In genomic region chr1:153777648-153778047, GRCh38 we compare ENCODE assay signal across 16 cellular contexts. TPM values are rescaled to one million over a fixed set of nuclear protein-coding genes. Genes with fewer than 3 reads are reported as not detected.
DNase-seq lines count a peak whose midpoint lies in the region; ATAC-seq and TF ChIP-seq lines count a peak whose summit lies in the region.
"Had no signal": no experiment of that assay in that cellular context is flagged by ENCODE, and none has a peak within 500 bp of the region (broad histone marks: within the 10 kb centered on the region; RNA-seq: fewer than 3 reads in every experiment).

No MANE protein-coding gene starts in this region.

- DNase-seq in left ventricle myocardium inferior = no peak
- DNase-seq in cardiac septum (ENCODE audit: low spot score) = no peak
- no peak for DNase-seq in coronary artery (ENCODE audit: low spot score)
- DNase-seq in upper lobe of left lung = peak in 1 of 2 donors; percentile 67
- DNase-seq in NCI-H2196 (lab: John Stamatoyannopoulos, UW; ENCODE audit: unreplicated experiment) = no peak
- DNase-seq in dedifferentiated amniotic fluid mesenchymal stem cell (ENCODE audit: extremely low spot score) = no peak
- DNase-seq: activated CD4-positive, alpha-beta T cell treated with anti-CD3 and anti-CD28 coated beads, Interleukin-2, amount 50 U/mL, for 4 hours; DMS79; foreskin melanocyte; naive thymus-derived CD4-positive, alpha-beta T cell; NCI-H1048 had no signal

- peak overlapping the region; percentile 92 for H3K4me3 ChIP-seq in left ventricle myocardium inferior
- H3K4me3 ChIP-seq in coronary artery = peak overlapping the region; percentile 96
- peak overlapping the region in 3 of 4 donors; percentile 5 to 96 (median 70) for H3K4me3 ChIP-seq in upper lobe of left lung
- H3K4me3 ChIP-seq: GM12878 had no signal

- peak overlapping the region in 2 of 3 experiments; percentile 27 to 48 for H3K27ac Mint-ChIP-seq in nephron
- H3K27ac Mint-ChIP-seq: T-helper 1 cell treated with Interleukin-12 subunit alpha and Interleukin-12 subunit beta and Interleukin-4 antibody, amounts not matched to agents 30 μg/mL and 1 μg/mL, for 36 hours had no signal

- H3K4me3 Mint-ChIP-seq in nephron = peak overlapping the region; percentile 29 to 80 (median 43)

- peaks cover 9% of the 10 kb centered on the region for H3K36me3 Mint-ChIP-seq in nephron (ENCODE audit: low read depth)

- ATAC-seq in upper lobe of left lung (ENCODE audit: low FRiP score in 2 of 2) (no peak), HG02973 (IDR thresholded peaks at IDR 0.05; ENCODE audit: unreplicated experiment) (no peak)
- ATAC-seq: GM12878; naive thymus-derived CD4-positive, alpha-beta T cell had no signal

- intact Hi-C loops in left ventricle myocardium inferior (cut with micrococcal nuclease) = no loop called here
- intact Hi-C loops in cardiac septum (cut with DNase I) = no loop called here

- WGBS in upper lobe of left lung, 2 donors = 36 to 56% methylated on average over 7 of the region's 7 CpGs

- H3K27ac ChIP-seq in left ventricle myocardium inferior (replicated peaks) (no peak overlapping the region), coronary artery (peak overlapping the region; percentile 50 to 98), upper lobe of left lung (peak overlapping the region in 3 of 4 donors; percentile 1 to 87 (median 41))

- peaks cover 10% of the 10 kb centered on the region for H3K27me3 Mint-ChIP-seq in nephron (ENCODE audit: low read depth)
- H3K27me3 Mint-ChIP-seq: naive thymus-derived CD4-positive, alpha-beta T cell had no signal

- TF ChIP-seq POLR2A in upper lobe of left lung (IDR thresholded peaks at IDR 0.05) = peak in 1 of 4 donors; percentile 5

- TF ChIP-seq CTCF in left ventricle myocardium inferior (IDR thresholded peaks at IDR 0.05; ENCODE audit: borderline replicate concordance) = no peak
- no peak for TF ChIP-seq CTCF in coronary artery (IDR thresholded peaks at IDR 0.05)
- TF ChIP-seq CTCF in nephron (IDR thresholded peaks at IDR 0.05; ENCODE audit: unreplicated experiment in 3 of 3) = no peak
- TF ChIP-seq CTCF in upper lobe of left lung (IDR thresholded peaks at IDR 0.05) = no peak

- H3K9me3 ChIP-seq in left ventricle myocardium inferior (replicated peaks) = no peaks in the 10 kb centered on the region
- no peaks in the 10 kb centered on the region for H3K9me3 ChIP-seq in upper lobe of left lung
- H3K9me3 ChIP-seq: spleen had no signal

- H3K9me3 Mint-ChIP-seq in nephron = no peaks in the 10 kb centered on the region
- H3K9me3 Mint-ChIP-seq: T-helper 1 cell treated with Interleukin-12 subunit alpha and Interleukin-12 subunit beta and Interleukin-4 antibody, amounts not matched to agents 30 μg/mL and 1 μg/mL, for 36 hours had no signal

- TF ChIP-seq EP300 in upper lobe of left lung (IDR thresholded peaks at IDR 0.05) = no peak

- peaks cover 25% of the 10 kb centered on the region for H3K4me1 Mint-ChIP-seq in nephron

- peaks cover 9% of the 10 kb centered on the region for H3K36me3 ChIP-seq in left ventricle myocardium inferior
- H3K36me3 ChIP-seq in upper lobe of left lung = peaks cover 0 to 29% (median 8%) of the 10 kb centered on the region in 4 donors

- H3K27me3 ChIP-seq in left ventricle myocardium inferior (ENCODE audit: low read depth) (no peaks in the 10 kb centered on the region), upper lobe of left lung (no peaks in the 10 kb centered on the region)
- H3K27me3 ChIP-seq: spleen had no signal

- peaks cover 72% of the 10 kb centered on the region for H3K4me1 ChIP-seq in left ventricle myocardium inferior
- peaks cover 55 to 70% (median 65%) of the 10 kb centered on the region in 4 donors for H3K4me1 ChIP-seq in upper lobe of left lung

RNA-seq across cellular contexts. Expression of gene SLC27A3, which starts 2.4 kb away (rescaled TPM):
- total RNA-seq in left ventricle myocardium inferior (10.5 TPM), cardiac septum (9.8 TPM), upper lobe of left lung (100 to 1,000 TPM in 5 of 6 donors, 10 to 100 TPM in 1; 92.8 to 272 (median 167) TPM)

RNA-seq across cellular contexts. Expression of gene INTS3, which starts 49.8 kb away (rescaled TPM):
- 34.3 TPM for total RNA-seq in left ventricle myocardium inferior
- total RNA-seq in cardiac septum = 35.2 TPM
- total RNA-seq in upper lobe of left lung = 100 to 1,000 TPM in 1 of 6 donors, 10 to 100 TPM in 5; 58.2 to 159 (median 63.1) TPM
